Comparison of ENCODE assay signal across 8 cellular contexts in genomic region chr17:42389135-42389417, GRCh38. TPM values are rescaled to one million over a fixed set of nuclear protein-coding genes. Genes with fewer than 3 reads are reported as not detected.
DNase-seq lines count a peak whose midpoint lies in the region; ATAC-seq, FAIRE-seq and TF ChIP-seq lines count a peak whose summit lies in the region.

No MANE protein-coding gene starts in this region.

- POLR2A ChIA-PET in GM12878 (lab: Charles Lee), result interaction anchor here (0.9 to 3.6 kb wide), 20 partner anchors 10 to 701 kb away, joined by 3 to 29 read pairs (median 6); partner anchors contain the start of genes DHX58, NAGLU and STAT5A

- H3K4me2 ChIP-seq in GM12878 (ENCODE audit: control insufficient read depth, insufficient read depth), result peak overlapping the region; percentile 98

- H3K9ac ChIP-seq in GM12878 (ENCODE audit: control insufficient read depth, insufficient read depth, low read length), result peak overlapping the region; percentile 87

- H3K27ac Mint-ChIP-seq in mesothelial cell of epicardium, result peak overlapping the region; percentile 100

- H3K36me3 Mint-ChIP-seq in mesothelial cell of epicardium, result peaks cover 1% of the 10 kb centered on the region

- BruUV-seq in GM12878 (replicated peaks; lab: Mats Ljungman, UMichigan), result TSS peak; percentile 96

- H3K27me3 ChIP-seq in GM06990 (replicated peaks; ENCODE audit: control insufficient read depth, insufficient read depth, low read length) (no peaks in the 10 kb centered on the region), GM12878 (replicated peaks in 1 of 2; ENCODE audit: control insufficient read depth in 2 of 2, insufficient read depth in 2 of 2, low read length in 1 of 2) (no peaks in the 10 kb centered on the region)

- H3K27ac ChIP-seq in GM12878 (ENCODE audit: control insufficient read depth, insufficient read depth), result peak overlapping the region; percentile 97

- peaks cover 23% of the 10 kb centered on the region for H3K4me1 Mint-ChIP-seq in mesothelial cell of epicardium

- in situ Hi-C loops in GM12878 (cut with MboI), result no loop called here

- SMC1A ChIA-PET in GM12878 (lab: Charles Lee; ENCODE audit: uncharacterized antibody, unreplicated experiment), result interaction anchor here (0.6 to 22.3 kb wide), 15 partner anchors 10 to 363 kb away, joined by 3 to 528 read pairs (median 8); no protein-coding TSS in a partner anchor

- TF ChIP-seq EP300 in GM12878 (IDR thresholded peaks at IDR 0.05; ENCODE audit: borderline replicate concordance in 1 of 2, control insufficient read depth in 1 of 2, low read depth in 2 of 2, low read length in 2 of 2), result no peak

- no peaks in the 10 kb centered on the region for H3K9me3 ChIP-seq in GM12878 (replicated peaks; ENCODE audit: control insufficient read depth, insufficient read depth, low read length)

- no peaks in the 10 kb centered on the region for H4K20me1 ChIP-seq in GM12878 (ENCODE audit: control insufficient read depth, insufficient read depth)

- H3K27me3 Mint-ChIP-seq in mesothelial cell of epicardium (ENCODE audit: low read depth), result no peaks in the 10 kb centered on the region

- TF ChIP-seq RAD21 in GM12878 (IDR thresholded peaks at IDR 0.05; ENCODE audit: insufficient read depth, low read depth, low read length), result no peak

- H3K4me1 ChIP-seq in GM12878 (ENCODE audit: control insufficient read depth, insufficient read depth, low read length), result peaks cover 22% of the 10 kb centered on the region

- CTCF ChIA-PET in GM12878 (lab: Yijun Ruan, JAX), result interaction anchor here (0.5 to 7.0 kb wide), 16 partner anchors 10 to 189 kb away, joined by 3 to 52 read pairs (median 6); partner anchors contain the start of genes NAGLU and PSMC3IP

- H3K36me3 ChIP-seq in GM06990 (ENCODE audit: control insufficient read depth, insufficient read depth, low read length) (no peaks in the 10 kb centered on the region), GM12878 (ENCODE audit: control insufficient read depth in 2 of 2, insufficient read depth in 2 of 2, low read length in 1 of 2) (no peaks in the 10 kb centered on the region)

- no peak for TF ChIP-seq CTCF in GM06990 (IDR thresholded peaks at IDR 0.05; ENCODE audit: insufficient read depth, low read length, poor library complexity, severe bottlenecking)
- TF ChIP-seq CTCF in GM12878 (IDR thresholded peaks at IDR 0.05 in 2 of 3, conservative IDR thresholded peaks at IDR 0.05 in 1 of 3; ENCODE audit: control insufficient read depth in 2 of 3, extremely low read depth in 1 of 3, insufficient read depth in 1 of 3, low read depth in 3 of 3, low read length in 3 of 3), result no peak
- no peak for TF ChIP-seq CTCF in mesothelial cell of epicardium (IDR thresholded peaks at IDR 0.05; ENCODE audit: unreplicated experiment)
- no peak for TF ChIP-seq CTCF in GM10266 (IDR thresholded peaks at IDR 0.05; ENCODE audit: control insufficient read depth, insufficient read depth, low read depth, missing control alignments)

- FAIRE-seq in GM12878 (lab: Jason Lieb, UNC), result no peak

- peaks cover 39% of the 10 kb centered on the region for H3K79me2 ChIP-seq in GM12878 (ENCODE audit: control insufficient read depth, insufficient read depth, low read length)

- 1% methylated on average over 11 of the region's 11 CpGs for WGBS in GM12878 (ENCODE audit: insufficient coverage, insufficient replicate concordance, low lambda C conversion rate, missing lambda C conversion rate)

- H3K4me3 Mint-ChIP-seq in mesothelial cell of epicardium, result peak overlapping the region; percentile 94

- peak overlapping the region; percentile 96 for H2AFZ ChIP-seq in GM12878 (ENCODE audit: control insufficient read depth, low read depth, low read length)

- H3K9me3 Mint-ChIP-seq in mesothelial cell of epicardium, result no peaks in the 10 kb centered on the region

- no peak for DNase-seq in GM06990 (ENCODE audit: extremely low read depth, insufficient read length)
- DNase-seq in GM12878 (ENCODE audit: low read depth, low spot score), result no peak
- DNase-seq in mesothelial cell of epicardium (ENCODE audit: low spot score in 2 of 2, unreplicated experiment in 2 of 2), result no peak
- DNase-seq in midbrain (lab: John Stamatoyannopoulos, UW), result no peak
- DNase-seq in NCI-H82 (lab: John Stamatoyannopoulos, UW), result no peak
- DNase-seq in GM10266 (ENCODE audit: extremely low spot score), result no peak
- no peak for DNase-seq in GM03348 (ENCODE audit: low spot score)

- RAD21 ChIA-PET in GM12878 (lab: Charles Lee; ENCODE audit: unreplicated experiment), result interaction anchor here (0.6 to 3.4 kb wide), 16 partner anchors 10 to 167 kb away, joined by 3 to 23 read pairs (median 5); no protein-coding TSS in a partner anchor

- peak; percentile 13 for ATAC-seq in HG03108 (IDR thresholded peaks at IDR 0.05; ENCODE audit: unreplicated experiment)
- peak; percentile 52 for ATAC-seq in GM12878

- intact Hi-C loops in GM12878 (cut with micrococcal nuclease; ENCODE audit: unreplicated experiment), result loop anchor here (5.0 kb wide), 2 partner anchors 52 to 67 kb away; no protein-coding TSS in a partner anchor

- H3K4me3 ChIP-seq in GM06990 (replicated peaks; ENCODE audit: low read depth, low read length), result peak overlapping the region; percentile 71
- H3K4me3 ChIP-seq in GM12878, result peak overlapping the region; percentile 75

- TF ChIP-seq POLR2A in GM12878 (IDR thresholded peaks at IDR 0.05; ENCODE audit: low read depth, low read length), result no peak

TF ChIP-seq in GM12878, 131 proteins besides CTCF, POLR2A, EP300 and RAD21:
- TF ChIP-seq YY1 (IDR thresholded peaks at IDR 0.05; ENCODE audit: low read depth, low read length) (no peak), TCF3 (IDR thresholded peaks at IDR 0.05; ENCODE audit: borderline replicate concordance, insufficient read depth, low read depth, low read length) (no peak), IRF4 (IDR thresholded peaks at IDR 0.05; ENCODE audit: low read depth, low read length) (peak; percentile 79; the same call in 1 of the 2 replicates), TCF12 (IDR thresholded peaks at IDR 0.05; ENCODE audit: low read depth, low read length) (no peak), BACH1 (IDR thresholded peaks at IDR 0.05; ENCODE audit: borderline replicate concordance) (0 out of 2 replicates have a peak, but pooled peaks have one; percentile 5)
TF ChIP-seq in GM12878: peak in this region for 2.

RNA-seq across cellular contexts. Expression of gene STAT3, which starts 0.8 kb away (rescaled TPM):
- total RNA-seq in GM12878 (2013; cell fraction: nucleolus; rRNA removed), result 148 and 163 TPM in 2 replicates
- total RNA-seq in GM12878 (2014; rRNA removed) (54.0 and 59.3 TPM in 2 replicates), GM12878 (2014; rRNA removed; fragmentation: Illumina TruSeq; extraction: Trizol) (51.3 and 54.5 TPM in 2 replicates), GM12878 (2021) (82.6 and 86.2 TPM in 2 replicates), mesothelial cell of epicardium (118 to 129 TPM (median 119 TPM) in 3 replicates)
- 58.9 TPM for polyA plus RNA-seq in GM12878 (2011; ENCODE audit: low read depth)
- polyA plus RNA-seq in GM12878 (2011; rRNA removed) (63.6 and 74.7 TPM in 2 replicates), GM12878 (2014; fragmentation: Illumina TruSeq; extraction: Trizol) (57.3 and 59.8 TPM in 2 replicates), GM12878 (2014; fragmentation: Nextera tagmentation; extraction: Ambion mirVana) (10 to 100 TPM; 18.4 to 18.9 TPM), GM12878 (2014; rRNA removed) (55.0 and 62.0 TPM in 2 replicates), GM12878 (2016; fragmentation: Nextera tagmentation; extraction: Ambion mirVana) (10 to 100 TPM; 91.1 to 96.4 TPM)
- polyA plus RNA-seq in GM12878 (2011; cell fraction: cytosol; rRNA removed), result 75.5 and 84.3 TPM in 2 replicates
- polyA plus RNA-seq in GM12878 (2011; cell fraction: nucleus; rRNA removed), result 78.8 and 87.2 TPM in 2 replicates
- 79.3 and 107 TPM in 2 replicates for polyA plus RNA-seq in GM12878 (2012)
- 99.8 and 120 TPM in 2 replicates for polyA minus RNA-seq in GM12878 (2011; rRNA and poly(A)+ RNA removed)
- polyA minus RNA-seq in GM12878 (2011; cell fraction: cytosol; rRNA and poly(A)+ RNA removed), result 42.0 and 49.0 TPM in 2 replicates
- polyA minus RNA-seq in GM12878 (2011; cell fraction: nucleus; rRNA and poly(A)+ RNA removed), result 42.8 and 58.9 TPM in 2 replicates

RNA-seq across cellular contexts. Expression of gene CAVIN1, which starts 34.0 kb away (rescaled TPM):
- total RNA-seq in GM12878 (2013; cell fraction: nucleolus; rRNA removed), result 0.15 TPM in 1 of 2 replicates, not detected in the other
- total RNA-seq in GM12878 (2014; rRNA removed), result 0.27 and 0.40 TPM in 2 replicates
- total RNA-seq in GM12878 (2014; rRNA removed; fragmentation: Illumina TruSeq; extraction: Trizol), result 0.18 and 0.40 TPM in 2 replicates
- 0.93 and 1.1 TPM in 2 replicates for total RNA-seq in GM12878 (2021)
- 0.72 TPM for polyA plus RNA-seq in GM12878 (2011; ENCODE audit: low read depth)
- polyA plus RNA-seq in GM12878 (2011; rRNA removed), result 0.04 and 0.07 TPM in 2 replicates
- polyA plus RNA-seq in GM12878 (2011; cell fraction: cytosol; rRNA removed), result 0.01 and 0.05 TPM in 2 replicates
- polyA plus RNA-seq in GM12878 (2011; cell fraction: nucleus; rRNA removed), result not detected in 2 replicates
- polyA plus RNA-seq in GM12878 (2012), result 1.5 and 2.4 TPM in 2 replicates
- 0.22 and 0.34 TPM in 2 replicates for polyA plus RNA-seq in GM12878 (2014; fragmentation: Illumina TruSeq; extraction: Trizol)
- polyA plus RNA-seq in GM12878 (2014; fragmentation: Nextera tagmentation; extraction: Ambion mirVana), result under 1 TPM; 0.03 to 0.05 TPM
- polyA plus RNA-seq in GM12878 (2014; rRNA removed), result 0.39 and 0.67 TPM in 2 replicates
- under 1 TPM; 0.30 to 0.40 TPM for polyA plus RNA-seq in GM12878 (2016; fragmentation: Nextera tagmentation; extraction: Ambion mirVana)
- not detected in 2 replicates for polyA minus RNA-seq in GM12878 (2011; rRNA and poly(A)+ RNA removed)
- 0.53 and 1.7 TPM in 2 replicates for polyA minus RNA-seq in GM12878 (2011; cell fraction: cytosol; rRNA and poly(A)+ RNA removed)
- 0.29 TPM in 1 of 2 replicates, not detected in the other for polyA minus RNA-seq in GM12878 (2011; cell fraction: nucleus; rRNA and poly(A)+ RNA removed)
- 53.3 to 54.3 TPM (median 53.9 TPM) in 3 replicates for total RNA-seq in mesothelial cell of epicardium

Comparison
In these comparisons a context has a peak if more than half of its experiments do, and no peak if none do; other contexts are left out.
1. RNA of gene CAVIN1, which starts 34.0 kb away (total RNA-seq): 53.3 to 54.3 TPM in mesothelial cell of epicardium; 0.15 to 1.1 TPM in GM12878; every median in the first group is over 10 times any median in the second.